Comparison of ENCODE assay signal across 25 cellular contexts in genomic region chr2:61244694-61245093, GRCh38.
DNase-seq lines count a peak whose midpoint lies in the region; ATAC-seq and TF ChIP-seq lines count a peak whose summit lies in the region.
"Had no signal": no experiment of that assay in that cellular context is flagged by ENCODE, and none has a peak within 500 bp of the region (broad histone marks: within the 10 kb centered on the region; RNA-seq: fewer than 3 reads in every experiment).

No MANE protein-coding gene starts in this region.

- no peaks in the 10 kb centered on the region for H3K9me2 ChIP-seq in PC-3 (replicated peaks; ENCODE audit: low read length)

- ATAC-seq in natural killer cell (no peak), PC-3 (peak; percentile 91), right lobe of liver (peak in 3 of 4 donors; percentile 33 to 69 (median 68)), GM19467 (IDR thresholded peaks at IDR 0.05; ENCODE audit: unreplicated experiment) (no peak), GM18498 (IDR thresholded peaks at IDR 0.05; ENCODE audit: unreplicated experiment) (no peak)
- ATAC-seq in natural killer cell treated with Interleukin-12 subunit alpha and Interleukin-12 subunit beta and Interleukin-15 and Interleukin-18, amount 100 ng/mL, for 72 hours: no peak
- ATAC-seq: GM12878 had no signal

- H2AFZ ChIP-seq in PC-3 (ENCODE audit: low read length) (no peak overlapping the region), neuronal stem cell (ENCODE audit: low read length) (no peak overlapping the region)
- H2AFZ ChIP-seq: GM23248 had no signal

- CTCF ChIA-PET in PC-3 (lab: Charles Lee): no interaction called here

- no TSS peak for BruUV-seq in PC-3 (replicated peaks; lab: Mats Ljungman, UMichigan)

- H2BK15ac ChIP-seq in neuronal stem cell (ENCODE audit: low read length): no peak overlapping the region

- no peak overlapping the region for H2BK12ac ChIP-seq in neuronal stem cell (ENCODE audit: low read length)

- no peaks in the 10 kb centered on the region for H4K20me1 ChIP-seq in PC-3 (ENCODE audit: low read length)

- no peak overlapping the region for H3K9ac ChIP-seq in PC-3 (ENCODE audit: low read length)
- no peak overlapping the region for H3K9ac ChIP-seq in neuronal stem cell (ENCODE audit: low read depth, low read length, poor library complexity)
- H3K9ac ChIP-seq: BLaER1, GM23248, KMS-11 had no signal

- no peaks in the 10 kb centered on the region for H3K9me3 ChIP-seq in PC-3 (ENCODE audit: low read length)
- no peaks in the 10 kb centered on the region for H3K9me3 ChIP-seq in right lobe of liver
- H3K9me3 ChIP-seq in neuronal stem cell (replicated peaks in 1 of 2; ENCODE audit: control insufficient read depth in 2 of 2, insufficient read depth in 1 of 2, low read depth in 1 of 2, low read length in 2 of 2): no peaks in the 10 kb centered on the region
- H3K9me3 ChIP-seq: BLaER1, Caco-2, HAP-1, SJCRH30 had no signal

- 52% methylated on average over 1 of the region's 1 CpG for WGBS in right lobe of liver (ENCODE audit: insufficient coverage, low coverage, low lambda C conversion rate, missing lambda C conversion rate)
- no CpG with 5 or more reads among the region's 1 CpG for WGBS in neuronal stem cell (ENCODE audit: extremely low coverage in 2 of 2, insufficient read length in 2 of 2, insufficient replicate concordance in 1 of 2), 2 donors

- no peaks in the 10 kb centered on the region for H3K9me3 Mint-ChIP-seq in natural killer cell
- no peaks in the 10 kb centered on the region for H3K9me3 Mint-ChIP-seq in natural killer cell treated with Interleukin-12 subunit alpha and Interleukin-12 subunit beta and Interleukin-15 and Interleukin-18, amount 100 ng/mL, for 72 hours

- H3K27ac Mint-ChIP-seq in natural killer cell: peak overlapping the region; percentile 9 to 19
- no peak overlapping the region for H3K27ac Mint-ChIP-seq in natural killer cell treated with Interleukin-12 subunit alpha and Interleukin-12 subunit beta and Interleukin-15 and Interleukin-18, amount 100 ng/mL, for 72 hours

- no peak overlapping the region for H3K4me3 Mint-ChIP-seq in natural killer cell
- H3K4me3 Mint-ChIP-seq in natural killer cell treated with Interleukin-12 subunit alpha and Interleukin-12 subunit beta and Interleukin-15 and Interleukin-18, amount 100 ng/mL, for 72 hours: no peak overlapping the region
- H3K4me3 Mint-ChIP-seq: CD4-positive, alpha-beta memory T cell had no signal

- H3K4me1 ChIP-seq in PC-3 (ENCODE audit: insufficient read depth, low read length): peaks cover 15% of the 10 kb centered on the region
- no peaks in the 10 kb centered on the region for H3K4me1 ChIP-seq in right lobe of liver
- H3K4me1 ChIP-seq in neuronal stem cell (ENCODE audit: control insufficient read depth in 2 of 2, insufficient read depth in 1 of 2, low read depth in 1 of 2, low read length in 2 of 2): no peaks in the 10 kb centered on the region
- H3K4me1 ChIP-seq: Caco-2, SJCRH30 had no signal

- no peak overlapping the region for H2BK5ac ChIP-seq in neuronal stem cell (ENCODE audit: low read length)

- H3K23ac ChIP-seq in neuronal stem cell (ENCODE audit: low read depth, low read length, poor library complexity): no peak overlapping the region

- H4K8ac ChIP-seq in neuronal stem cell (ENCODE audit: low read depth, low read length): no peak overlapping the region

- H3K27ac ChIP-seq in PC-3 (ENCODE audit: low read length) (peak overlapping the region; percentile 55), right lobe of liver (no peak overlapping the region), neuronal stem cell (replicated peaks; ENCODE audit: low read length) (no peak overlapping the region)
- H3K27ac ChIP-seq: BLaER1, GM23248, HL-60, KMS-11, SJCRH30 had no signal

- TF ChIP-seq POLR2A in right lobe of liver (IDR thresholded peaks at IDR 0.05): no peak

- H3K79me2 ChIP-seq in PC-3 (ENCODE audit: low read length): no peaks in the 10 kb centered on the region

- POLR2A ChIA-PET in PC-3 (lab: Charles Lee; ENCODE audit: unreplicated experiment): no interaction called here

- H3K36me3 Mint-ChIP-seq in natural killer cell: no peaks in the 10 kb centered on the region
- H3K36me3 Mint-ChIP-seq in natural killer cell treated with Interleukin-12 subunit alpha and Interleukin-12 subunit beta and Interleukin-15 and Interleukin-18, amount 100 ng/mL, for 72 hours: peaks cover 19% of the 10 kb centered on the region

- no peak overlapping the region for H3K4me3 ChIP-seq in PC-3 (ENCODE audit: low read length)
- H3K4me3 ChIP-seq in right lobe of liver: no peak overlapping the region
- H3K4me3 ChIP-seq in neuronal stem cell (ENCODE audit: low read length in 2 of 2): no peak overlapping the region
- H3K4me3 ChIP-seq: BLaER1, GM12878, GM23248, HAP-1, SJCRH30 had no signal

- intact Hi-C loops in natural killer cell (cut with micrococcal nuclease) (no loop called here), PC-3 (cut with micrococcal nuclease) (no loop called here), right lobe of liver (cut with DNase I) (no loop called here)

- TF ChIP-seq CTCF in natural killer cell (IDR thresholded peaks at IDR 0.05): no peak
- no peak for TF ChIP-seq CTCF in PC-3 (conservative IDR thresholded peaks at IDR 0.05; ENCODE audit: low read depth, low read length)
- TF ChIP-seq CTCF in right lobe of liver (IDR thresholded peaks at IDR 0.05): no peak

- H4K91ac ChIP-seq in neuronal stem cell (ENCODE audit: low read depth, low read length, poor library complexity): no peak overlapping the region

- H3K27me3 ChIP-seq in PC-3 (ENCODE audit: low read length): no peaks in the 10 kb centered on the region
- H3K27me3 ChIP-seq in right lobe of liver: no peaks in the 10 kb centered on the region
- no peaks in the 10 kb centered on the region for H3K27me3 ChIP-seq in neuronal stem cell (ENCODE audit: control insufficient read depth in 3 of 3, insufficient read depth in 3 of 3, low read depth in 1 of 3, low read length in 3 of 3)
- H3K27me3 ChIP-seq: BLaER1, SJCRH30 had no signal

- H3K36me3 ChIP-seq in PC-3 (ENCODE audit: low read depth, low read length) (peaks cover 33% of the 10 kb centered on the region), right lobe of liver (peaks cover 0 to 52% (median 4%) of the 10 kb centered on the region in 4 donors), neuronal stem cell (replicated peaks in 1 of 2; ENCODE audit: control insufficient read depth in 2 of 2, insufficient read depth in 2 of 2, low read length in 2 of 2) (peaks cover 13 to 86% of the 10 kb centered on the region in 2 donors)

- no peaks in the 10 kb centered on the region for H3K27me3 Mint-ChIP-seq in natural killer cell (ENCODE audit: low read depth in 2 of 2)
- H3K27me3 Mint-ChIP-seq in natural killer cell treated with Interleukin-12 subunit alpha and Interleukin-12 subunit beta and Interleukin-15 and Interleukin-18, amount 100 ng/mL, for 72 hours: no peaks in the 10 kb centered on the region
- H3K27me3 Mint-ChIP-seq: CD4-positive, alpha-beta memory T cell had no signal

- H2BK120ac ChIP-seq in neuronal stem cell (ENCODE audit: low read depth, low read length): no peak overlapping the region

- no peaks in the 10 kb centered on the region for H3K79me1 ChIP-seq in neuronal stem cell (ENCODE audit: low read depth, low read length)

- DNase-seq in natural killer cell (no peak), PC-3 (peak; percentile 60), right lobe of liver (no peak), neuronal stem cell (ENCODE audit: low spot score) (no peak)
- no peak for DNase-seq in natural killer cell treated with Interleukin-12 subunit alpha and Interleukin-12 subunit beta and Interleukin-15 and Interleukin-18, amount 100 ng/mL, for 72 hours (ENCODE audit: low spot score)
- DNase-seq: ACHN; Caco-2; CD4-positive, alpha-beta memory T cell; DMS 273 treated with DMSO at 0.1 percent for 48 hours; DMS79 treated with DMSO at 0.1 percent for 48 hours; GM23248; NCI-H1694; NCI-H2081; NCI-H2171; NCI-H345; NCI-H524 treated with DMSO at 0.1 percent for 48 hours; NCI-H82; SJCRH30 had no signal

- H3K4me2 ChIP-seq in PC-3 (ENCODE audit: low read length) (no peak overlapping the region), neuronal stem cell (ENCODE audit: insufficient read depth, low read length, poor library complexity, severe bottlenecking) (no peak overlapping the region)
- H3K4me2 ChIP-seq: BLaER1, KMS-11 had no signal

- no peaks in the 10 kb centered on the region for H3K4me1 Mint-ChIP-seq in natural killer cell
- H3K4me1 Mint-ChIP-seq in natural killer cell treated with Interleukin-12 subunit alpha and Interleukin-12 subunit beta and Interleukin-15 and Interleukin-18, amount 100 ng/mL, for 72 hours (ENCODE audit: low read depth in 2 of 2): peaks cover 0 to 2% of the 10 kb centered on the region in 2 donors

- H3K18ac ChIP-seq in neuronal stem cell (ENCODE audit: low read length): no peak overlapping the region

- H3K4ac ChIP-seq in neuronal stem cell (ENCODE audit: low read length): no peak overlapping the region

- H2AK5ac ChIP-seq in neuronal stem cell (ENCODE audit: low read depth, low read length): no peak overlapping the region

- H3F3A ChIP-seq in PC-3 (ENCODE audit: low read length, unreplicated experiment): peaks cover 5% of the 10 kb centered on the region

- H3K14ac ChIP-seq in neuronal stem cell (ENCODE audit: low read length): no peak overlapping the region

Comparison
In these comparisons a context has a peak if more than half of its experiments do, and no peak if none do; other contexts are left out.
1. H3K27ac Mint-ChIP-seq: peak in natural killer cell (2 of 2); none in natural killer cell treated with Interleukin-12 subunit alpha and Interleukin-12 subunit beta and Interleukin-15 and Interleukin-18, amount 100 ng/mL, for 72 hours (0 of 2).
2. ATAC-seq: peak in PC-3 (single experiment) and right lobe of liver (3 of 4); none in natural killer cell (0 of 3), natural killer cell treated with Interleukin-12 subunit alpha and Interleukin-12 subunit beta and Interleukin-15 and Interleukin-18, amount 100 ng/mL, for 72 hours (0 of 2), GM19467 (single experiment) and GM18498 (single experiment).